Comparison of ENCODE assay signal across 37 cellular contexts in genomic region chr1:178502856-178503255, GRCh38. TPM values are rescaled to one million over a fixed set of nuclear protein-coding genes. Genes with fewer than 3 reads are reported as not detected.
"Had no signal": no experiment of that assay in that cellular context is flagged by ENCODE, and none has a peak within 500 bp of the region (broad histone marks: within the 10 kb centered on the region; RNA-seq: fewer than 3 reads in every experiment).

No MANE protein-coding gene starts in this region.

- H3K9me3 Mint-ChIP-seq: activated B cell treated with CpG ODN at 0.5 μM for 24 hours; activated CD4-positive, alpha-beta memory T cell treated with anti-CD3 and anti-CD28 coated beads for 36 hours; activated CD4-positive, alpha-beta T cell treated with anti-CD3 and anti-CD28 coated beads, Interleukin-2, amount 10 ng/mL, durations not matched to agents 24 days and 14 days; activated CD8-positive, alpha-beta T cell treated with anti-CD3 and anti-CD28 coated beads for 36 hours; activated naive CD4-positive, alpha-beta T cell treated with anti-CD3 and anti-CD28 coated beads for 36 hours; activated naive CD4-positive, alpha-beta T cell treated with anti-CD3 and anti-CD28 coated beads, Interleukin-2, amount 50 U/mL, for 72 hours; activated naive CD8-positive, alpha-beta T cell treated with anti-CD3 and anti-CD28 coated beads for 36 hours; activated T-cell treated with anti-CD3 and anti-CD28 coated beads, Interleukin-2, amount 50 U/mL, for 4 hours; activated T-cell treated with anti-CD3 and anti-CD28 coated beads, Interleukin-2, amount 50 U/mL, for 72 hours; activated T-helper 1 cell treated with anti-CD3 and anti-CD28 coated beads, Interleukin-12 subunit alpha, Interleukin-12 subunit beta, Interleukin-2, Interleukin-4 antibody, amounts not matched to agents 30 ng/mL and 10 ng/mL and 1 ng/mL, durations not matched to agents 14 hours and 24 hours and 36 hours; activated T-helper 17 cell treated with anti-CD3 and anti-CD28 coated beads, Interleukin-2, amount 50 U/mL, for 72 hours; T-helper 1 cell treated with Interleukin-12 subunit alpha and Interleukin-12 subunit beta and Interleukin-4 antibody, amounts not matched to agents 30 μg/mL and 1 μg/mL, for 36 hours; T-helper 2 cell treated with Interferon-gamma antibody and Interleukin-4, amounts not matched to agents 5 μg/mL and 100 μg/mL, for 36 hours had no signal

- H3K27me3 Mint-ChIP-seq: activated B cell treated with CpG ODN at 0.5 μM for 24 hours; activated CD4-positive, alpha-beta T cell treated with anti-CD3 and anti-CD28 coated beads, Interleukin-2, amount 10 ng/mL, durations not matched to agents 24 days and 14 days; activated CD8-positive, alpha-beta T cell treated with anti-CD3 and anti-CD28 coated beads for 36 hours; activated naive CD8-positive, alpha-beta T cell treated with anti-CD3 and anti-CD28 coated beads for 36 hours had no signal

- H3K36me3 Mint-ChIP-seq: activated CD4-positive, alpha-beta memory T cell treated with anti-CD3 and anti-CD28 coated beads for 36 hours; activated naive CD4-positive, alpha-beta T cell treated with anti-CD3 and anti-CD28 coated beads, Interleukin-2, amount 50 U/mL, for 72 hours; activated naive CD8-positive, alpha-beta T cell treated with anti-CD3 and anti-CD28 coated beads for 36 hours had no signal

- H3K4me1 ChIP-seq: adrenal gland, breast epithelium had no signal

- H3K4me1 Mint-ChIP-seq: activated CD4-positive, alpha-beta T cell treated with anti-CD3 and anti-CD28 coated beads, Interleukin-2, amount 10 ng/mL, durations not matched to agents 24 days and 14 days; activated naive CD8-positive, alpha-beta T cell treated with anti-CD3 and anti-CD28 coated beads for 36 hours; activated T-helper 17 cell treated with anti-CD3 and anti-CD28 coated beads, Interleukin-2, amount 50 U/mL, for 72 hours had no signal

- H3K27me3 ChIP-seq: adrenal gland, body of pancreas, brain microvascular endothelial cell had no signal

- H3K4me3 Mint-ChIP-seq: activated B cell treated with CpG ODN at 0.5 μM for 24 hours; activated CD4-positive, alpha-beta memory T cell treated with anti-CD3 and anti-CD28 coated beads for 36 hours; activated CD4-positive, alpha-beta T cell treated with anti-CD3 and anti-CD28 coated beads, Interleukin-2, amount 10 ng/mL, durations not matched to agents 24 days and 14 days; activated CD8-positive, alpha-beta T cell treated with anti-CD3 and anti-CD28 coated beads for 36 hours; activated naive CD4-positive, alpha-beta T cell treated with anti-CD3 and anti-CD28 coated beads for 36 hours; activated naive CD8-positive, alpha-beta T cell treated with anti-CD3 and anti-CD28 coated beads for 36 hours; activated T-cell treated with anti-CD3 and anti-CD28 coated beads, Interleukin-2, amount 50 U/mL, for 4 hours; activated T-cell treated with anti-CD3 and anti-CD28 coated beads, Interleukin-2, amount 50 U/mL, for 72 hours; activated T-helper 1 cell treated with anti-CD3 and anti-CD28 coated beads, Interleukin-12 subunit alpha, Interleukin-12 subunit beta, Interleukin-2, Interleukin-4 antibody, amounts not matched to agents 30 ng/mL and 10 ng/mL and 1 ng/mL, durations not matched to agents 14 hours and 24 hours and 36 hours; activated T-helper 17 cell treated with anti-CD3 and anti-CD28 coated beads, Interleukin-2, amount 50 U/mL, for 72 hours; T-helper 1 cell treated with Interleukin-12 subunit alpha and Interleukin-12 subunit beta and Interleukin-4 antibody, amounts not matched to agents 30 μg/mL and 1 μg/mL, for 36 hours; T-helper 2 cell treated with Interferon-gamma antibody and Interleukin-4, amounts not matched to agents 5 μg/mL and 100 μg/mL, for 36 hours had no signal

- ATAC-seq: activated CD8-positive, alpha-beta T cell treated with anti-CD3 and anti-CD28 coated beads for 36 hours; activated naive CD4-positive, alpha-beta T cell treated with anti-CD3 and anti-CD28 coated beads, Interleukin-2, amount 50 U/mL, for 72 hours; activated T-cell treated with anti-CD3 and anti-CD28 coated beads, Interleukin-2, amount 50 U/mL, for 4 hours; activated T-cell treated with anti-CD3 and anti-CD28 coated beads, Interleukin-2, amount 50 U/mL, for 72 hours; activated T-helper 17 cell treated with anti-CD3 and anti-CD28 coated beads, Interleukin-2, amount 50 U/mL, for 72 hours; body of pancreas had no signal

- H3K36me3 ChIP-seq: adrenal gland, brain microvascular endothelial cell, breast epithelium had no signal

- H3K9me3 ChIP-seq: adrenal gland, body of pancreas, breast epithelium had no signal

- DNase-seq: activated B cell treated with CpG ODN at 0.5 μM for 24 hours; activated CD4-positive, alpha-beta memory T cell treated with anti-CD3 and anti-CD28 coated beads for 36 hours; activated CD4-positive, alpha-beta T cell treated with anti-CD3 and anti-CD28 coated beads for 4 hours; activated CD4-positive, alpha-beta T cell treated with anti-CD3 and anti-CD28 coated beads, Interleukin-2, amount 10 ng/mL, durations not matched to agents 24 days and 14 days; activated CD4-positive, alpha-beta T cell treated with anti-CD3 and anti-CD28 coated beads, Interleukin-2, amount 50 U/mL, for 1 hour; activated CD4-positive, alpha-beta T cell treated with anti-CD3 and anti-CD28 coated beads, Interleukin-2, amount 50 U/mL, for 4 hours; activated CD4-positive, CD25-positive, alpha-beta regulatory T cell treated with anti-CD3 and anti-CD28 coated beads, Interleukin-2, amount 50 U/mL, for 72 hours; activated CD8-positive, alpha-beta memory T cell treated with anti-CD3 and anti-CD28 coated beads, Interleukin-2, amount 50 U/mL, for 4 hours; activated CD8-positive, alpha-beta T cell treated with anti-CD3 and anti-CD28 coated beads for 36 hours; activated gamma-delta T cell treated with Interleukin-2 at 50 U/mL for 16 hours; activated naive CD4-positive, alpha-beta T cell; activated naive CD4-positive, alpha-beta T cell treated with anti-CD3 and anti-CD28 coated beads for 36 hours; activated naive CD4-positive, alpha-beta T cell treated with anti-CD3 and anti-CD28 coated beads, Interleukin-2, amount 50 U/mL, for 16 hours; activated naive CD8-positive, alpha-beta T cell treated with anti-CD3 and anti-CD28 coated beads for 36 hours; activated T-cell treated with anti-CD3 and anti-CD28 coated beads for 4 hours; activated T-cell treated with anti-CD3 and anti-CD28 coated beads, Interleukin-2, amount 50 U/mL, for 1 hour; activated T-cell treated with anti-CD3 and anti-CD28 coated beads, Interleukin-2, amount 50 U/mL, for 4 hours; activated T-cell treated with anti-CD3 and anti-CD28 coated beads, Interleukin-2, amount 50 U/mL, for 72 hours; amniotic stem cell; aorta; body of pancreas; brain microvascular endothelial cell; central memory CD4-positive, alpha-beta T cell; SW 1271; T-helper 1 cell; T-helper 2 cell; T-helper 9 cell had no signal

- H3K27ac Mint-ChIP-seq: activated B cell treated with CpG ODN at 0.5 μM for 24 hours; activated CD4-positive, alpha-beta memory T cell treated with anti-CD3 and anti-CD28 coated beads for 36 hours; activated CD4-positive, alpha-beta T cell treated with anti-CD3 and anti-CD28 coated beads, Interleukin-2, amount 10 ng/mL, durations not matched to agents 24 days and 14 days; activated CD8-positive, alpha-beta T cell treated with anti-CD3 and anti-CD28 coated beads for 36 hours; activated naive CD4-positive, alpha-beta T cell treated with anti-CD3 and anti-CD28 coated beads for 36 hours; activated naive CD4-positive, alpha-beta T cell treated with anti-CD3 and anti-CD28 coated beads, Interleukin-2, amount 50 U/mL, for 72 hours; activated naive CD8-positive, alpha-beta T cell treated with anti-CD3 and anti-CD28 coated beads for 36 hours; activated T-cell treated with anti-CD3 and anti-CD28 coated beads, Interleukin-2, amount 50 U/mL, for 72 hours; activated T-helper 1 cell treated with anti-CD3 and anti-CD28 coated beads, Interleukin-12 subunit alpha, Interleukin-12 subunit beta, Interleukin-2, Interleukin-4 antibody, amounts not matched to agents 30 ng/mL and 10 ng/mL and 1 ng/mL, durations not matched to agents 14 hours and 24 hours and 36 hours; activated T-helper 17 cell treated with anti-CD3 and anti-CD28 coated beads, Interleukin-2, amount 50 U/mL, for 72 hours; T-helper 1 cell treated with Interleukin-12 subunit alpha and Interleukin-12 subunit beta and Interleukin-4 antibody, amounts not matched to agents 30 μg/mL and 1 μg/mL, for 36 hours; T-helper 2 cell treated with Interferon-gamma antibody and Interleukin-4, amounts not matched to agents 5 μg/mL and 100 μg/mL, for 36 hours had no signal

- H3K4me3 ChIP-seq: adrenal gland, body of pancreas, breast epithelium had no signal

- H3K27ac ChIP-seq: adrenal gland, body of pancreas, brain microvascular endothelial cell, breast epithelium, VCaP had no signal

RNA-seq across cellular contexts. Expression of gene CLEC20A, which starts 6.1 kb away (rescaled TPM):
- total RNA-seq: activated CD4-positive, alpha-beta memory T cell treated with anti-CD3 and anti-CD28 coated beads for 36 hours; activated CD4-positive, alpha-beta T cell treated with anti-CD3 and anti-CD28 coated beads, Interleukin-2, amount 10 ng/mL, durations not matched to agents 24 days and 14 days; activated CD8-positive, alpha-beta T cell treated with anti-CD3 and anti-CD28 coated beads for 36 hours; activated naive CD4-positive, alpha-beta T cell treated with anti-CD3 and anti-CD28 coated beads for 36 hours; activated naive CD4-positive, alpha-beta T cell treated with anti-CD3 and anti-CD28 coated beads, Interleukin-2, amount 50 U/mL, for 72 hours; activated naive CD8-positive, alpha-beta T cell treated with anti-CD3 and anti-CD28 coated beads for 36 hours; activated T-cell treated with anti-CD3 and anti-CD28 coated beads, Interleukin-2, amount 50 U/mL, for 4 hours; activated T-cell treated with anti-CD3 and anti-CD28 coated beads, Interleukin-2, amount 50 U/mL, for 72 hours; activated T-helper 1 cell treated with anti-CD3 and anti-CD28 coated beads, Interleukin-12 subunit alpha, Interleukin-12 subunit beta, Interleukin-2, Interleukin-4 antibody, amounts not matched to agents 30 ng/mL and 10 ng/mL and 1 ng/mL, durations not matched to agents 14 hours and 24 hours and 36 hours; activated T-helper 17 cell treated with anti-CD3 and anti-CD28 coated beads, Interleukin-2, amount 50 U/mL, for 72 hours; adrenal gland; aorta; astrocyte; body of pancreas; breast epithelium; cardiac septum had no signal
- polyA plus RNA-seq: adrenal gland, aorta had no signal

RNA-seq across cellular contexts. Expression of gene TEX35, which starts 10.1 kb away (rescaled TPM):
- total RNA-seq: activated B cell treated with CpG ODN at 0.5 μM for 24 hours; activated CD4-positive, alpha-beta memory T cell treated with anti-CD3 and anti-CD28 coated beads for 36 hours; activated CD4-positive, alpha-beta T cell treated with anti-CD3 and anti-CD28 coated beads, Interleukin-2, amount 10 ng/mL, durations not matched to agents 24 days and 14 days; activated CD8-positive, alpha-beta T cell treated with anti-CD3 and anti-CD28 coated beads for 36 hours; activated naive CD4-positive, alpha-beta T cell treated with anti-CD3 and anti-CD28 coated beads for 36 hours; activated naive CD4-positive, alpha-beta T cell treated with anti-CD3 and anti-CD28 coated beads, Interleukin-2, amount 50 U/mL, for 72 hours; activated naive CD8-positive, alpha-beta T cell treated with anti-CD3 and anti-CD28 coated beads for 36 hours; activated T-cell treated with anti-CD3 and anti-CD28 coated beads, Interleukin-2, amount 50 U/mL, for 4 hours; activated T-cell treated with anti-CD3 and anti-CD28 coated beads, Interleukin-2, amount 50 U/mL, for 72 hours; activated T-helper 1 cell treated with anti-CD3 and anti-CD28 coated beads, Interleukin-12 subunit alpha, Interleukin-12 subunit beta, Interleukin-2, Interleukin-4 antibody, amounts not matched to agents 30 ng/mL and 10 ng/mL and 1 ng/mL, durations not matched to agents 14 hours and 24 hours and 36 hours; activated T-helper 17 cell treated with anti-CD3 and anti-CD28 coated beads, Interleukin-2, amount 50 U/mL, for 72 hours; adrenal gland; aorta; astrocyte; body of pancreas; breast epithelium; cardiac septum had no signal
- polyA plus RNA-seq: adrenal gland, aorta had no signal
